In genomic region chr11:29530961-29531360, GRCh38 we compare ENCODE assay signal across 31 cellular contexts.
"Had no signal": no experiment of that assay in that cellular context is flagged by ENCODE, and none has a peak within 500 bp of the region (broad histone marks: within the 10 kb centered on the region; RNA-seq: fewer than 3 reads in every experiment).

No MANE protein-coding gene starts in this region.

- H3K9me3 ChIP-seq: ovary, psoas muscle, suprapubic skin, testis, upper lobe of right lung had no signal

- ATAC-seq: natural killer cell; psoas muscle; right cardiac atrium; sciatic nerve; stimulated activated memory B cell treated with anti-CD40 and anti-IgM and Interleukin-4, amounts not matched to agents 10 μg/mL and 1 μg/mL and 100 μg/mL, for 72 hours; stimulated activated naive CD8-positive, alpha-beta T cell treated with anti-CD3 and anti-CD28 coated beads, Interleukin-15, amount 100 ng/mL, for 72 hours; stimulated activated naive CD8-positive, alpha-beta T cell treated with anti-CD3 and anti-CD28 coated beads, Interleukin-15, Interleukin-2, amounts not matched to agents 100 U/mL and 50 U/mL, for 24 hours; upper lobe of right lung had no signal

- H3K27me3 Mint-ChIP-seq: progenitor cell of endocrine pancreas; stimulated activated memory B cell treated with anti-CD40 and anti-IgM and Interleukin-4, amounts not matched to agents 10 μg/mL and 1 μg/mL and 100 μg/mL, for 72 hours; stimulated activated naive CD8-positive, alpha-beta T cell treated with anti-CD3 and anti-CD28 coated beads, Interleukin-15, amount 100 ng/mL, for 72 hours; type B pancreatic cell had no signal

- H2AFZ ChIP-seq: neural progenitor cell, parathyroid adenoma had no signal

- H3K36me3 ChIP-seq: neural progenitor cell, ovary, spleen, suprapubic skin, tibial artery, transverse colon, upper lobe of right lung, uterus had no signal

- H3K4me1 ChIP-seq: neural progenitor cell, parathyroid adenoma, psoas muscle, spleen, suprapubic skin, testis, tibial artery, transverse colon, upper lobe of right lung, uterus had no signal

- H3K27ac ChIP-seq: neural progenitor cell, ovary, parathyroid adenoma, psoas muscle, skin epidermis, spleen, suprapubic skin, testis, tibial artery, transverse colon, upper lobe of right lung, uterus had no signal

- H3K9ac ChIP-seq: neural progenitor cell, parathyroid adenoma had no signal

- H3K4me2 ChIP-seq: neural progenitor cell, smooth muscle cell had no signal

- H3K4me3 ChIP-seq: neural progenitor cell, ovary, psoas muscle, skin epidermis, smooth muscle cell, spleen, suprapubic skin, testis, tibial artery, transverse colon, upper lobe of right lung, uterus had no signal

- DNase-seq: natural killer cell; occipital lobe; ovary; posterior cingulate gyrus; psoas muscle; right cardiac atrium; spleen; stimulated activated CD4-positive, alpha-beta T cell treated with anti-CD3 and anti-CD28 coated beads, Interleukin-12 subunit alpha, Interleukin-12 subunit beta, amount 100 ng/mL, for 4 hours; stimulated activated CD4-positive, alpha-beta T cell treated with anti-CD3 and anti-CD28 coated beads, Interleukin-1b, Interleukin-23, amount 100 ng/mL, for 48 hours; stimulated activated CD4-positive, alpha-beta T cell treated with anti-CD3 and anti-CD28 coated beads, Interleukin-4, amount 100 ng/mL, for 1 hour; stimulated activated CD4-positive, alpha-beta T cell treated with anti-CD3 and anti-CD28 coated beads, Interleukin-4, amount 100 ng/mL, for 4 hours; stimulated activated CD8-positive, alpha-beta memory T cell treated with anti-CD3 and anti-CD28 coated beads, Interleukin-4, amount 100 ng/mL, for 48 hours; stimulated activated naive CD4-positive, alpha-beta T cell; stimulated activated naive CD8-positive, alpha-beta T cell treated with anti-CD3 and anti-CD28 coated beads, Interleukin-15, amount 100 ng/mL, for 72 hours; stimulated activated naive CD8-positive, alpha-beta T cell treated with anti-CD3 and anti-CD28 coated beads, Interleukin-15, Interleukin-2, amounts not matched to agents 100 U/mL and 50 U/mL, for 24 hours; substantia nigra; testis; tibial artery; transverse colon; upper lobe of right lung; uterus had no signal

- H3K27me3 ChIP-seq: neural progenitor cell, ovary, spleen, suprapubic skin, testis, tibial artery, transverse colon, upper lobe of right lung, uterus had no signal

- H3K36me3 Mint-ChIP-seq: natural killer cell; neural progenitor cell; stimulated activated memory B cell treated with anti-CD40 and anti-IgM and Interleukin-4, amounts not matched to agents 10 μg/mL and 1 μg/mL and 100 μg/mL, for 72 hours had no signal

- H3K79me2 ChIP-seq: parathyroid adenoma had no signal

- H3K27ac Mint-ChIP-seq: natural killer cell; nephron; neural progenitor cell; progenitor cell of endocrine pancreas; stimulated activated memory B cell treated with anti-CD40 and anti-IgM and Interleukin-4, amounts not matched to agents 10 μg/mL and 1 μg/mL and 100 μg/mL, for 72 hours; stimulated activated naive CD8-positive, alpha-beta T cell treated with anti-CD3 and anti-CD28 coated beads, Interleukin-15, amount 100 ng/mL, for 72 hours; type B pancreatic cell had no signal

- H3K4me3 Mint-ChIP-seq: natural killer cell; nephron; neural progenitor cell; stimulated activated memory B cell treated with anti-CD40 and anti-IgM and Interleukin-4, amounts not matched to agents 10 μg/mL and 1 μg/mL and 100 μg/mL, for 72 hours; stimulated activated naive CD8-positive, alpha-beta T cell treated with anti-CD3 and anti-CD28 coated beads, Interleukin-15, amount 100 ng/mL, for 72 hours; type B pancreatic cell had no signal

- H3K4me1 Mint-ChIP-seq: natural killer cell; neural progenitor cell; stimulated activated memory B cell treated with anti-CD40 and anti-IgM and Interleukin-4, amounts not matched to agents 10 μg/mL and 1 μg/mL and 100 μg/mL, for 72 hours; stimulated activated naive CD8-positive, alpha-beta T cell treated with anti-CD3 and anti-CD28 coated beads, Interleukin-15, amount 100 ng/mL, for 72 hours had no signal
